In genomic region chr3:194824100-194824499, GRCh38 we compare ENCODE assay signal across 17 cellular contexts.
"Had no signal": no experiment of that assay in that cellular context is flagged by ENCODE, and none has a peak within 500 bp of the region (broad histone marks: within the 10 kb centered on the region; RNA-seq: fewer than 3 reads in every experiment).

No MANE protein-coding gene starts in this region.

- DNase-seq: activated naive CD4-positive, alpha-beta T cell treated with Interleukin-2 at 50 U/mL for 16 hours; foreskin fibroblast; glutamatergic neuron; immature natural killer cell; naive thymus-derived CD4-positive, alpha-beta T cell; stimulated activated CD4-positive, alpha-beta T cell treated with anti-CD3 and anti-CD28 coated beads, Interleukin-4, amount 100 ng/mL, for 4 hours; stimulated activated CD8-positive, alpha-beta memory T cell treated with anti-CD3 and anti-CD28 coated beads, Interleukin-4, amount 100 ng/mL, for 48 hours; stimulated activated naive CD8-positive, alpha-beta T cell treated with anti-CD3 and anti-CD28 coated beads, Interleukin-15, Interleukin-2, amounts not matched to agents 100 U/mL and 50 U/mL, for 24 hours; T-helper 1 cell; T1000 had no signal

- H3K4me1 Mint-ChIP-seq: activated T-helper 17 cell treated with anti-CD3 and anti-CD28 coated beads, Interleukin-2, amount 50 U/mL, for 72 hours; immature natural killer cell had no signal

- H3K9me3 Mint-ChIP-seq: activated T-helper 17 cell treated with anti-CD3 and anti-CD28 coated beads, Interleukin-2, amount 50 U/mL, for 72 hours had no signal

- ATAC-seq: activated CD4-positive, CD25-positive, alpha-beta regulatory T cell treated with anti-CD3 and anti-CD28 coated beads, Interleukin-2, amount 50 U/mL, for 24 hours; activated T-helper 17 cell treated with anti-CD3 and anti-CD28 coated beads, Interleukin-2, amount 50 U/mL, for 72 hours; naive thymus-derived CD4-positive, alpha-beta T cell; stimulated activated naive CD8-positive, alpha-beta T cell treated with anti-CD3 and anti-CD28 coated beads, Interleukin-15, Interleukin-2, amounts not matched to agents 100 U/mL and 50 U/mL, for 24 hours had no signal

- H3K27me3 ChIP-seq: cardiac muscle cell, neutrophil, upper lobe of left lung had no signal

- H3K36me3 ChIP-seq: cardiac muscle cell, neutrophil, suprapubic skin, upper lobe of left lung had no signal

- H3K36me3 Mint-ChIP-seq: immature natural killer cell; naive thymus-derived CD4-positive, alpha-beta T cell had no signal

- H3K27ac ChIP-seq: neutrophil, suprapubic skin, upper lobe of left lung had no signal

- H3K4me3 Mint-ChIP-seq: activated T-helper 17 cell treated with anti-CD3 and anti-CD28 coated beads, Interleukin-2, amount 50 U/mL, for 72 hours; immature natural killer cell; naive thymus-derived CD4-positive, alpha-beta T cell had no signal

- H3K27ac Mint-ChIP-seq: activated T-helper 17 cell treated with anti-CD3 and anti-CD28 coated beads, Interleukin-2, amount 50 U/mL, for 72 hours; naive thymus-derived CD4-positive, alpha-beta T cell had no signal

- H3K9me3 ChIP-seq: neutrophil, suprapubic skin, upper lobe of left lung had no signal

- H3K4me2 ChIP-seq: smooth muscle cell had no signal

- H3K4me3 ChIP-seq: cardiac muscle cell, smooth muscle cell, suprapubic skin, upper lobe of left lung had no signal

- H3K4me1 ChIP-seq: suprapubic skin, upper lobe of left lung had no signal
